In genomic region chr20:10521068-10521834, GRCh38 we compare ENCODE assay signal across 8 cellular contexts.
DNase-seq lines count a peak whose midpoint lies in the region; ATAC-seq and TF ChIP-seq lines count a peak whose summit lies in the region.
"Had no signal": no experiment of that assay in that cellular context is flagged by ENCODE, and none has a peak within 500 bp of the region (broad histone marks: within the 10 kb centered on the region; RNA-seq: fewer than 3 reads in every experiment).

No MANE protein-coding gene starts in this region.

- no peak for ATAC-seq in GM19328 (IDR thresholded peaks at IDR 0.05; ENCODE audit: unreplicated experiment)

- no peaks in the 10 kb centered on the region for H4K20me1 ChIP-seq in H9 (ENCODE audit: control insufficient read depth, insufficient read depth, insufficient read length)

- H3K4me3 ChIP-seq in choroid plexus epithelial cell (ENCODE audit: low read depth, low read length) (no peak overlapping the region), stomach (no peak overlapping the region)

- no peaks in the 10 kb centered on the region for H3K79me1 ChIP-seq in H9 (ENCODE audit: insufficient read depth, low read depth, low read length, poor library complexity, severe bottlenecking)

- no peak overlapping the region for H2AFZ ChIP-seq in H9 (ENCODE audit: low read length)

- no peak for TF ChIP-seq EP300 in stomach (IDR thresholded peaks at IDR 0.05)

- H4K5ac ChIP-seq in H9 (ENCODE audit: insufficient read length, low read depth, low read length) = no peak overlapping the region

- no peaks in the 10 kb centered on the region for H3K27me3 Mint-ChIP-seq in H9 (ENCODE audit: low read depth)
- H3K27me3 Mint-ChIP-seq: activated T-cell treated with anti-CD3 and anti-CD28 coated beads, Interleukin-2, amount 50 U/mL, for 24 hours had no signal

- peak overlapping the region; percentile 51 for H2BK12ac ChIP-seq in H9 (ENCODE audit: insufficient read length, low read depth, low read length)

- H4K8ac ChIP-seq in H9 (replicated peaks; ENCODE audit: insufficient read length, low read depth, low read length) = no peak overlapping the region

- H3K36me3 ChIP-seq in stomach = no peaks in the 10 kb centered on the region

- H3K4me2 ChIP-seq in H9 (ENCODE audit: insufficient read depth, insufficient read length, low read length) = no peak overlapping the region

- no peak for TF ChIP-seq POLR2A in stomach (IDR thresholded peaks at IDR 0.05)

- H3K4ac ChIP-seq in H9 (ENCODE audit: low read depth, low read length) = no peak overlapping the region

- H2AK5ac ChIP-seq in H9 (ENCODE audit: insufficient read length, low read length) = no peak overlapping the region

- H4K91ac ChIP-seq in H9 (ENCODE audit: insufficient read length, low read depth, low read length) = no peak overlapping the region

- H3K27ac Mint-ChIP-seq in H9 = peak overlapping the region in 2 of 3 experiments; percentile 19 to 37; a peak in 4 of 7 replicates
- H3K27ac Mint-ChIP-seq: activated T-cell treated with anti-CD3 and anti-CD28 coated beads, Interleukin-2, amount 50 U/mL, for 24 hours had no signal

- H2BK120ac ChIP-seq in H9 (ENCODE audit: low read depth, low read length, poor library complexity, severe bottlenecking) = no peak overlapping the region

- no peak overlapping the region for H3K23ac ChIP-seq in H9 (ENCODE audit: insufficient read length, low read depth, low read length)

- WGBS in H9 (ENCODE audit: extremely low coverage, insufficient read length, low lambda C conversion rate) = no CpG with 5 or more reads among the region's 5 CpGs
- 63 to 77% (median 69%) methylated on average over 5 of the region's 5 CpGs for WGBS in stomach, 5 donors

- no peaks in the 10 kb centered on the region for H3K23me2 ChIP-seq in H9 (ENCODE audit: insufficient read length, low read depth, low read length, poor library complexity, severe bottlenecking)

- no peaks in the 10 kb centered on the region for H3K9me3 Mint-ChIP-seq in H9
- H3K9me3 Mint-ChIP-seq: activated T-cell treated with anti-CD3 and anti-CD28 coated beads, Interleukin-2, amount 50 U/mL, for 24 hours had no signal

- no peak overlapping the region for H2BK15ac ChIP-seq in H9 (ENCODE audit: low read depth, low read length)

- H3K4me1 ChIP-seq in H9 (ENCODE audit: insufficient read depth, low read length) (peaks cover 6% of the 10 kb centered on the region; the same call in 1 of the 2 replicates), stomach (peaks cover 0 to 37% (median 12%) of the 10 kb centered on the region in 4 donors)

- H3K4me1 Mint-ChIP-seq in H9 = peaks cover 49 to 53% of the 10 kb centered on the region in 2 experiments

- no peak overlapping the region for H3T11ph ChIP-seq in H9 (ENCODE audit: low read length)

- no peak overlapping the region for H3K4me3 Mint-ChIP-seq in H9
- H3K4me3 Mint-ChIP-seq: activated T-cell treated with anti-CD3 and anti-CD28 coated beads, Interleukin-2, amount 50 U/mL, for 24 hours had no signal

- H3K14ac ChIP-seq in H9 (ENCODE audit: insufficient read depth, low read length) = no peak overlapping the region

- H3K9me3 ChIP-seq in H9 (ENCODE audit: control insufficient read depth, low read depth, low read length) = no peaks in the 10 kb centered on the region
- no peaks in the 10 kb centered on the region for H3K9me3 ChIP-seq in stomach

- H3K27ac ChIP-seq in H9 (ENCODE audit: insufficient read length, low read depth, low read length) (no peak overlapping the region), stomach (no peak overlapping the region)

- DNase-seq in H9 (no peak), NCI-H2196 treated with DMSO at 0.1 percent for 48 hours (lab: John Stamatoyannopoulos, UW; ENCODE audit: unreplicated experiment) (peak; percentile 49), choroid plexus epithelial cell (ENCODE audit: low read depth) (peak; percentile 90), non-pigmented ciliary epithelial cell (ENCODE audit: low read depth) (peak; percentile 70), stomach (no peak), inferior parietal cortex (ENCODE audit: extremely low spot score) (no peak)
- DNase-seq: activated T-cell treated with anti-CD3 and anti-CD28 coated beads, Interleukin-2, amount 50 U/mL, for 24 hours had no signal

- H3K36me3 Mint-ChIP-seq in H9 (ENCODE audit: insufficient read depth in 1 of 3, low read depth in 3 of 3) = no peaks in the 10 kb centered on the region

- no peak for TF ChIP-seq CTCF in H9 (conservative IDR thresholded peaks at IDR 0.05)
- no peak for TF ChIP-seq CTCF in choroid plexus epithelial cell (conservative IDR thresholded peaks at IDR 0.05; ENCODE audit: low read depth, low read length)
- TF ChIP-seq CTCF in stomach (IDR thresholded peaks at IDR 0.05) = no peak

- H2BK20ac ChIP-seq in H9 (ENCODE audit: low read depth, low read length, poor library complexity, severe bottlenecking) = no peak overlapping the region

- no peak overlapping the region for H3K18ac ChIP-seq in H9 (ENCODE audit: insufficient read length, low read depth, low read length)

- H2BK5ac ChIP-seq in H9 (ENCODE audit: insufficient read length, low read length) = no peak overlapping the region

- intact Hi-C loops in stomach (cut with DNase I; ENCODE audit: low total_unique reads) = no loop called here

- H3K79me2 ChIP-seq in H9 (ENCODE audit: insufficient read depth, low read length) = 0 out of 2 replicates have a peak, but pooled peaks cover 2% of the 10 kb centered on the region

- H3K9ac ChIP-seq in H9 (ENCODE audit: extremely low read depth, insufficient read length, low read length) = no peak overlapping the region

- no peak overlapping the region for H3K56ac ChIP-seq in H9 (ENCODE audit: insufficient read length, low read depth, low read length)

- H3K27me3 ChIP-seq in H9 (ENCODE audit: insufficient read depth, low read length) (no peaks in the 10 kb centered on the region), stomach (no peaks in the 10 kb centered on the region)

Comparison
In these comparisons a context has a peak if more than half of its experiments do, and no peak if none do; other contexts are left out.
1. DNase-seq: peak in NCI-H2196 treated with DMSO at 0.1 percent for 48 hours (single experiment), choroid plexus epithelial cell (single experiment) and non-pigmented ciliary epithelial cell (single experiment); none in H9 (single experiment), stomach (single experiment) and inferior parietal cortex (single experiment).